In the genomic region with DNA sequence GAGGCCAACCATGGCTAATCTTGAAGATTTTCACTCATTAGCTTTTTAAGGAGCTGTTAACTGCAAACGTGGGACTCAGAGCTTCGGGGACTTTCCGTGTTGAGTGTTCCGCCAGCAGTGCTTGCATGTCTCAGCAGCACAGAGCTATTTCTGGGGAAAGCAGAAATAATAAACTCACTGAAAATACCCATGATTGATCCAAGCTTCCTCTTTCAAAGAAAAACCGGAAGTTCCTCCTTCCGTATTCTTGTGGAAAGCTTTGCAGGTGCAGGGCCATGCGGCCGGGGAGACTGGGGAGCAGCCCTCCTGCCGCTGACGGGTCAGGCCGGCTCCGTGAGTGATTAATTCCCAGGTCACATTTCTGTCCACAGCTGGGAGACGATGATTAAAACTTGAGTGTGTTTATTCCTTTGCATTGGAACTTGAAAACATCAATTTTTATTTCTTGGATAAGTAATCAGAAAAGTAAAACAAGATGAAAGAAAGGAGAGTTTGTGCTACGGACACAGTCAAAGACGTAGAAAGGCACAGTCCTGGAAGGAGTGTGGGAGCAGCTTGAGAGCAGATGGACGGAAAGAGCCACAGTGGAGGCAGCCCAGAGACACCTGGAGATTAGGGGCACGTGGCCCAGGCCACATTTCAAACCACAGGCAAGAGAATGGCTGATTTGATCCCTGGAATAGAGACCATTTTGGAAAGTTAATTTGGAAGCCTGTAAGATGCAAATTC, we compare ENCODE assay signal across 8 cellular contexts. TPM values are rescaled to one million over a fixed set of nuclear protein-coding genes. Genes with fewer than 3 reads are reported as not detected.
DNase-seq lines count a peak whose midpoint lies in the region; ATAC-seq and TF ChIP-seq lines count a peak whose summit lies in the region.

No MANE protein-coding gene starts in this region.

- no peak for TF ChIP-seq POLR2A in esophagus squamous epithelium (IDR thresholded peaks at IDR 0.05)

- peak; percentile 84 for ATAC-seq in GM18498 (IDR thresholded peaks at IDR 0.05; ENCODE audit: unreplicated experiment)
- ATAC-seq in GM21529 (IDR thresholded peaks at IDR 0.05; ENCODE audit: unreplicated experiment) = peak; percentile 86

- peaks cover 60% of the 10 kb centered on the region for H3K27me3 Mint-ChIP-seq in osteocyte (ENCODE audit: unreplicated experiment)

- H3K4me3 ChIP-seq in MM.1S (ENCODE audit: low read length) = peak overlapping the region; percentile 29; the same call in 1 of the 2 replicates
- H3K4me3 ChIP-seq in left ventricle myocardium inferior = no peak overlapping the region
- H3K4me3 ChIP-seq in esophagus squamous epithelium = no peak overlapping the region

- H3K4me1 Mint-ChIP-seq in osteocyte (ENCODE audit: unreplicated experiment) = no peaks in the 10 kb centered on the region

- H3K9me3 ChIP-seq in MM.1S (replicated peaks; ENCODE audit: insufficient read depth, low read length) = no peaks in the 10 kb centered on the region
- no peaks in the 10 kb centered on the region for H3K9me3 ChIP-seq in left ventricle myocardium inferior (replicated peaks)
- H3K9me3 ChIP-seq in esophagus squamous epithelium = no peaks in the 10 kb centered on the region

- H3K27ac ChIP-seq in MM.1S (ENCODE audit: low read length) (peak overlapping the region; percentile 74; the same call in 1 of the 2 replicates), left ventricle myocardium inferior (replicated peaks) (peak overlapping the region; percentile 30), esophagus squamous epithelium (no peak overlapping the region)

- intact Hi-C loops in left ventricle myocardium inferior (cut with micrococcal nuclease) (no loop called here), esophagus squamous epithelium (cut with DNase I) (no loop called here)

- H3K27me3 ChIP-seq in MM.1S (replicated peaks; ENCODE audit: insufficient read depth, low read length) = no peaks in the 10 kb centered on the region
- peaks cover 57% of the 10 kb centered on the region for H3K27me3 ChIP-seq in left ventricle myocardium inferior (ENCODE audit: low read depth)
- H3K27me3 ChIP-seq in esophagus squamous epithelium = peaks cover 0 to 50% (median 0%) of the 10 kb centered on the region in 4 donors

- peak; percentile 60 for DNase-seq in MM.1S
- no peak for DNase-seq in left ventricle myocardium inferior
- no peak for DNase-seq in osteocyte (ENCODE audit: extremely low spot score, unreplicated experiment)
- DNase-seq in NCI-H1417 (lab: John Stamatoyannopoulos, UW) = no peak
- DNase-seq in stimulated activated CD4-positive, alpha-beta T cell treated with anti-CD3 and anti-CD28 coated beads, Interleukin-12 subunit alpha, Interleukin-12 subunit beta, amount 100 ng/mL, for 4 hours = no peak
- no peak for DNase-seq in esophagus squamous epithelium (lab: John Stamatoyannopoulos, UW)

- peaks cover 7% of the 10 kb centered on the region; the same call in 1 of the 2 replicates for H3F3A ChIP-seq in MM.1S (ENCODE audit: insufficient read depth, low read length)

- peaks cover 18% of the 10 kb centered on the region for H3K4me1 ChIP-seq in MM.1S (ENCODE audit: low read length)
- H3K4me1 ChIP-seq in left ventricle myocardium inferior = no peaks in the 10 kb centered on the region
- peaks cover 0 to 19% (median 14%) of the 10 kb centered on the region in 3 donors for H3K4me1 ChIP-seq in esophagus squamous epithelium

- H3K4me3 Mint-ChIP-seq in osteocyte (ENCODE audit: unreplicated experiment) = no peak overlapping the region

- peak overlapping the region; percentile 40 for H3K4me2 ChIP-seq in MM.1S (ENCODE audit: low read depth, low read length)

- no peaks in the 10 kb centered on the region for H3K9me3 Mint-ChIP-seq in osteocyte (ENCODE audit: unreplicated experiment)

- H3K9me2 ChIP-seq in MM.1S (replicated peaks; ENCODE audit: insufficient read depth, low read length) = no peaks in the 10 kb centered on the region

- peak overlapping the region; percentile 62 for H2AFZ ChIP-seq in MM.1S (ENCODE audit: low read length)

- H3K36me3 Mint-ChIP-seq in osteocyte (ENCODE audit: unreplicated experiment) = no peaks in the 10 kb centered on the region

- no peaks in the 10 kb centered on the region for H3K79me2 ChIP-seq in MM.1S (ENCODE audit: low read length)

- no peaks in the 10 kb centered on the region for H3K36me3 ChIP-seq in MM.1S (replicated peaks; ENCODE audit: insufficient read depth, low read length)
- no peaks in the 10 kb centered on the region for H3K36me3 ChIP-seq in left ventricle myocardium inferior
- no peaks in the 10 kb centered on the region for H3K36me3 ChIP-seq in esophagus squamous epithelium

- WGBS in esophagus squamous epithelium, 2 donors = 18 to 38% methylated on average over 11 to 17 of the region's 17 CpGs

- H3K27ac Mint-ChIP-seq in osteocyte (ENCODE audit: unreplicated experiment) = no peak overlapping the region

- TF ChIP-seq CTCF in MM.1S (IDR thresholded peaks at IDR 0.05; ENCODE audit: low read length) (no peak), left ventricle myocardium inferior (IDR thresholded peaks at IDR 0.05; ENCODE audit: borderline replicate concordance) (no peak), osteocyte (IDR thresholded peaks at IDR 0.05) (no peak), esophagus squamous epithelium (IDR thresholded peaks at IDR 0.05) (no peak)

- peak overlapping the region; percentile 15; the same call in 1 of the 2 replicates for H3K9ac ChIP-seq in MM.1S (ENCODE audit: low read length)

- no peaks in the 10 kb centered on the region for H4K20me1 ChIP-seq in MM.1S (ENCODE audit: insufficient read depth, low read length)

RNA-seq across cellular contexts. Expression of a gene that starts 54.2 kb away (rescaled TPM):
- total RNA-seq in left ventricle myocardium inferior = 7.5 TPM
- total RNA-seq in osteocyte = 23.1 and 23.2 TPM in 2 replicates
- total RNA-seq in esophagus squamous epithelium = 10 to 100 TPM; 10.5 to 17.1 (median 15.5) TPM

Comparison
In these comparisons a context has a peak if more than half of its experiments do, and no peak if none do; other contexts are left out.
1. H3K27ac ChIP-seq: peak in MM.1S (single experiment) and left ventricle myocardium inferior (single experiment); none in esophagus squamous epithelium (0 of 4).